In genomic region chr3:9947025-9947995, GRCh38 we compare ENCODE assay signal across 1 cellular context.
A peak's percentile ranks its signal among the peaks of the same experiment; 100 is the strongest.
TF ChIP-seq lines count a peak whose summit lies in the region.

No MANE protein-coding gene starts in this region.

TF ChIP-seq in HepG2, 621 proteins besides CTCF, POLR2A, EP300 and RAD21 (continues in another document):
- TF ChIP-seq TSC22D2 (CRISPR knock-in tag; IDR thresholded peaks at IDR 0.05; ENCODE audit: borderline replicate concordance) (no peak), ETV6 (CRISPR knock-in tag; conservative IDR thresholded peaks at IDR 0.05) (peak; percentile 54; the same call in 1 of the 2 replicates), KMT2B (CRISPR knock-in tag; IDR thresholded peaks at IDR 0.05) (0 out of 2 replicates have a peak, but pooled peaks have one; percentile 48), ZNF577 (CRISPR knock-in tag; IDR thresholded peaks at IDR 0.05; ENCODE audit: borderline replicate concordance, low read depth) (no peak), FOSL2 (CRISPR knock-in tag; IDR thresholded peaks at IDR 0.05) (no peak; the same call in 1 of the 2 replicates), ZNF724P (CRISPR knock-in tag; IDR thresholded peaks at IDR 0.05; ENCODE audit: borderline replicate concordance) (0 out of 2 replicates have a peak, but pooled peaks have one; percentile 76), ZNF614 (CRISPR knock-in tag; IDR thresholded peaks at IDR 0.05; ENCODE audit: borderline replicate concordance) (no peak), MTF1 (CRISPR knock-in tag; IDR thresholded peaks at IDR 0.05) (no peak), ZNF225 (CRISPR knock-in tag; IDR thresholded peaks at IDR 0.05) (no peak), ISX (CRISPR knock-in tag; conservative IDR thresholded peaks at IDR 0.05) (0 out of 2 replicates have a peak, but pooled peaks have one; percentile 80), PHF20 (CRISPR knock-in tag; IDR thresholded peaks at IDR 0.05) (peak; percentile 41; the same call in 1 of the 2 replicates), NCOR1 (IDR thresholded peaks at IDR 0.05; ENCODE audit: borderline replicate concordance, low read length) (no peak), ZNF224 (CRISPR knock-in tag; IDR thresholded peaks at IDR 0.05) (no peak), MED8 (CRISPR knock-in tag; IDR thresholded peaks at IDR 0.05; ENCODE audit: insufficient replicate concordance) (peak; percentile 10), RAD51 (IDR thresholded peaks at IDR 0.05; ENCODE audit: borderline replicate concordance) (no peak), ZNF337 (CRISPR knock-in tag; IDR thresholded peaks at IDR 0.05; ENCODE audit: borderline replicate concordance, low read depth) (0 out of 2 replicates have a peak, but pooled peaks have one; percentile 73), ERF (CRISPR knock-in tag; IDR thresholded peaks at IDR 0.05) (peak; percentile 83), SATB2 (CRISPR knock-in tag; IDR thresholded peaks at IDR 0.05) (peak; percentile 85; the same call in 1 of the 2 replicates), EZH2 (conservative IDR thresholded peaks at IDR 0.05; ENCODE audit: low read depth, low read length) (no peak), MTA1 (CRISPR knock-in tag; IDR thresholded peaks at IDR 0.05; ENCODE audit: borderline replicate concordance) (peak; percentile 86; the same call in 1 of the 2 replicates), CHD2 (IDR thresholded peaks at IDR 0.05; ENCODE audit: low read depth, low read length) (no peak), HMGXB3 (CRISPR knock-in tag; IDR thresholded peaks at IDR 0.05; ENCODE audit: borderline replicate concordance) (no peak), ZNF326 (CRISPR knock-in tag; IDR thresholded peaks at IDR 0.05; ENCODE audit: borderline replicate concordance) (no peak), TOPORS (CRISPR knock-in tag; IDR thresholded peaks at IDR 0.05) (no peak; the same call in 1 of the 2 replicates), JDP2 (CRISPR knock-in tag; IDR thresholded peaks at IDR 0.05; ENCODE audit: borderline replicate concordance) (no peak; the same call in 1 of the 2 replicates), ZNF557 (CRISPR knock-in tag; IDR thresholded peaks at IDR 0.05) (peak; percentile 80; the same call in 1 of the 2 replicates), NR2F1 (CRISPR knock-in tag; IDR thresholded peaks at IDR 0.05) (no peak), CREBL2 (CRISPR knock-in tag; IDR thresholded peaks at IDR 0.05; ENCODE audit: borderline replicate concordance) (peak; percentile 89; the same call in 1 of the 2 replicates), CHCHD3 (CRISPR knock-in tag; IDR thresholded peaks at IDR 0.05) (no peak; the same call in 1 of the 2 replicates), FLYWCH1 (CRISPR knock-in tag; IDR thresholded peaks at IDR 0.05) (no peak), ZFP36L2 (CRISPR knock-in tag; IDR thresholded peaks at IDR 0.05) (no peak), ZSCAN31 (CRISPR knock-in tag; IDR thresholded peaks at IDR 0.05; ENCODE audit: low read depth) (peak; percentile 47; the same call in 1 of the 2 replicates), CENPX (CRISPR knock-in tag; IDR thresholded peaks at IDR 0.05) (no peak), MAZ (IDR thresholded peaks at IDR 0.05; ENCODE audit: borderline replicate concordance, low read depth, low read length) (no peak), MAZ (CRISPR knock-in tag; IDR thresholded peaks at IDR 0.05; ENCODE audit: low read depth) (peak; percentile 66), ZFP62 (CRISPR knock-in tag; IDR thresholded peaks at IDR 0.05) (no peak), ZFY (CRISPR knock-in tag; IDR thresholded peaks at IDR 0.05) (peak; percentile 82), WIZ (CRISPR knock-in tag; IDR thresholded peaks at IDR 0.05) (no peak), POGZ (CRISPR knock-in tag; IDR thresholded peaks at IDR 0.05) (peak; percentile 79), ZNF850 (CRISPR knock-in tag; conservative IDR thresholded peaks at IDR 0.05) (no peak), CREB1 (IDR thresholded peaks at IDR 0.05) (no peak; the same call in 1 of the 2 replicates), CREB1 (CRISPR knock-in tag; IDR thresholded peaks at IDR 0.05) (no peak), CBX2 (IDR thresholded peaks at IDR 0.05; ENCODE audit: low read depth, low read length) (no peak), CBX2 (CRISPR knock-in tag; IDR thresholded peaks at IDR 0.05; ENCODE audit: low read depth) (no peak; the same call in 1 of the 2 replicates), ZNF34 (CRISPR knock-in tag; IDR thresholded peaks at IDR 0.05; ENCODE audit: borderline replicate concordance) (no peak; the same call in 1 of the 2 replicates), ZNF773 (CRISPR knock-in tag; IDR thresholded peaks at IDR 0.05; ENCODE audit: borderline replicate concordance) (0 out of 2 replicates have a peak, but pooled peaks have one; percentile 81), PHF5A (CRISPR knock-in tag; IDR thresholded peaks at IDR 0.05; ENCODE audit: low read depth, unreplicated experiment) (no peak), TARDBP (CRISPR knock-in tag; IDR thresholded peaks at IDR 0.05) (0 out of 2 replicates have a peak, but pooled peaks have one; percentile 47), ZNF367 (CRISPR knock-in tag; IDR thresholded peaks at IDR 0.05; ENCODE audit: borderline replicate concordance) (no peak), ZNF7 (CRISPR knock-in tag; IDR thresholded peaks at IDR 0.05) (no peak), MBD4 (IDR thresholded peaks at IDR 0.05; ENCODE audit: borderline replicate concordance, low read length) (no peak), TAF15 (IDR thresholded peaks at IDR 0.05; ENCODE audit: low read depth, low read length, poor library complexity, severe bottlenecking) (no peak), ESRRA (CRISPR knock-in tag; IDR thresholded peaks at IDR 0.05; ENCODE audit: low read depth) (peak; percentile 56; the same call in 1 of the 2 replicates)
- TF ChIP-seq, protein P1, sequence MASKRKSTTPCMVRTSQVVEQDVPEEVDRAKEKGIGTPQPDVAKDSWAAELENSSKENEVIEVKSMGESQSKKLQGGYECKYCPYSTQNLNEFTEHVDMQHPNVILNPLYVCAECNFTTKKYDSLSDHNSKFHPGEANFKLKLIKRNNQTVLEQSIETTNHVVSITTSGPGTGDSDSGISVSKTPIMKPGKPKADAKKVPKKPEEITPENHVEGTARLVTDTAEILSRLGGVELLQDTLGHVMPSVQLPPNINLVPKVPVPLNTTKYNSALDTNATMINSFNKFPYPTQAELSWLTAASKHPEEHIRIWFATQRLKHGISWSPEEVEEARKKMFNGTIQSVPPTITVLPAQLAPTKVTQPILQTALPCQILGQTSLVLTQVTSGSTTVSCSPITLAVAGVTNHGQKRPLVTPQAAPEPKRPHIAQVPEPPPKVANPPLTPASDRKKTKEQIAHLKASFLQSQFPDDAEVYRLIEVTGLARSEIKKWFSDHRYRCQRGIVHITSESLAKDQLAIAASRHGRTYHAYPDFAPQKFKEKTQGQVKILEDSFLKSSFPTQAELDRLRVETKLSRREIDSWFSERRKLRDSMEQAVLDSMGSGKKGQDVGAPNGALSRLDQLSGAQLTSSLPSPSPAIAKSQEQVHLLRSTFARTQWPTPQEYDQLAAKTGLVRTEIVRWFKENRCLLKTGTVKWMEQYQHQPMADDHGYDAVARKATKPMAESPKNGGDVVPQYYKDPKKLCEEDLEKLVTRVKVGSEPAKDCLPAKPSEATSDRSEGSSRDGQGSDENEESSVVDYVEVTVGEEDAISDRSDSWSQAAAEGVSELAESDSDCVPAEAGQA (IDR thresholded peaks at IDR 0.05; ENCODE audit: low read depth): no peak
- TF ChIP-seq, protein P1 (CRISPR knock-in tag; IDR thresholded peaks at IDR 0.05; ENCODE audit: borderline replicate concordance): peak; percentile 58
- TF ChIP-seq, protein P2, sequence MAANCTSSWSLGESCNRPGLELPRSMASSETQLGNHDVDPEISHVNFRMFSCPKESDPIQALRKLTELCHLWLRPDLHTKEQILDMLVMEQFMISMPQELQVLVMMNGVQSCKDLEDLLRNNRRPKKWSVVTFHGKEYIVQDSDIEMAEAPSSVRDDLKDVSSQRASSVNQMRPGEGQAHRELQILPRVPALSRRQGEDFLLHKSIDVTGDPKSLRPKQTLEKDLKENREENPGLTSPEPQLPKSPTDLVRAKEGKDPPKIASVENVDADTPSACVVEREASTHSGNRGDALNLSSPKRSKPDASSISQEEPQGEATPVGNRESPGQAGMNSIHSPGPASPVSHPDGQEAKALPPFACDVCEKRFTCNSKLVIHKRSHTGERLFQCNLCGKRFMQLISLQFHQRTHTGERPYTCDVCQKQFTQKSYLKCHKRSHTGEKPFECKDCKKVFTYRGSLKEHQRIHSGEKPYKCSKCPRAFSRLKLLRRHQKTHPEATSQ (CRISPR knock-in tag; IDR thresholded peaks at IDR 0.05; ENCODE audit: borderline replicate concordance): 0 out of 2 replicates have a peak, but pooled peaks have one; percentile 21
- TF ChIP-seq, protein P3, sequence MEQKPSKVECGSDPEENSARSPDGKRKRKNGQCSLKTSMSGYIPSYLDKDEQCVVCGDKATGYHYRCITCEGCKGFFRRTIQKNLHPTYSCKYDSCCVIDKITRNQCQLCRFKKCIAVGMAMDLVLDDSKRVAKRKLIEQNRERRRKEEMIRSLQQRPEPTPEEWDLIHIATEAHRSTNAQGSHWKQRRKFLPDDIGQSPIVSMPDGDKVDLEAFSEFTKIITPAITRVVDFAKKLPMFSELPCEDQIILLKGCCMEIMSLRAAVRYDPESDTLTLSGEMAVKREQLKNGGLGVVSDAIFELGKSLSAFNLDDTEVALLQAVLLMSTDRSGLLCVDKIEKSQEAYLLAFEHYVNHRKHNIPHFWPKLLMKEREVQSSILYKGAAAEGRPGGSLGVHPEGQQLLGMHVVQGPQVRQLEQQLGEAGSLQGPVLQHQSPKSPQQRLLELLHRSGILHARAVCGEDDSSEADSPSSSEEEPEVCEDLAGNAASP (CRISPR knock-in tag; IDR thresholded peaks at IDR 0.05; ENCODE audit: borderline replicate concordance): no peak
- TF ChIP-seq, protein P4, sequence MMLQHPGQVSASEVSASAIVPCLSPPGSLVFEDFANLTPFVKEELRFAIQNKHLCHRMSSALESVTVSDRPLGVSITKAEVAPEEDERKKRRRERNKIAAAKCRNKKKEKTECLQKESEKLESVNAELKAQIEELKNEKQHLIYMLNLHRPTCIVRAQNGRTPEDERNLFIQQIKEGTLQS (CRISPR knock-in tag; IDR thresholded peaks at IDR 0.05): no peak
- TF ChIP-seq, protein P5, sequence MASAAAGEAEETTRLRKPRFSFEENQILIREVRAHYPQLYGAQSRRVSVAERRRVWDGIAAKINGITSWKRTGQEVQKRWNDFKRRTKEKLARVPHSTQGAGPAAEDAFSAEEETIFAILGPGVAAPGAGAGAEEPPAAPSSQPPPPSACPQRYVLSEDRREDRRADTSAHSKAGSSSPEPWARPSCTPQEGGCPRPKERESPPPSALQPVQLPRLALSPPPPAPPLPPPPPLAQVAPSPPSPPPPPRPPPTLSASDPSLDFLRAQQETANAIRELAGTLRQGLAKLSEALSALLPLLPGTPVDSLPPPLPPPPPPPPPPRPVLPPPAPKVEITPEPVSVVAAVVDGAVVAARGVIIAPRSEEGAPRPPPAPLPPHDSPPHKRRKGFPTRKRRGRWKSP (CRISPR knock-in tag; IDR thresholded peaks at IDR 0.05): peak; percentile 77
